11 cellular contexts compared by ENCODE assay signal in the genomic region with DNA sequence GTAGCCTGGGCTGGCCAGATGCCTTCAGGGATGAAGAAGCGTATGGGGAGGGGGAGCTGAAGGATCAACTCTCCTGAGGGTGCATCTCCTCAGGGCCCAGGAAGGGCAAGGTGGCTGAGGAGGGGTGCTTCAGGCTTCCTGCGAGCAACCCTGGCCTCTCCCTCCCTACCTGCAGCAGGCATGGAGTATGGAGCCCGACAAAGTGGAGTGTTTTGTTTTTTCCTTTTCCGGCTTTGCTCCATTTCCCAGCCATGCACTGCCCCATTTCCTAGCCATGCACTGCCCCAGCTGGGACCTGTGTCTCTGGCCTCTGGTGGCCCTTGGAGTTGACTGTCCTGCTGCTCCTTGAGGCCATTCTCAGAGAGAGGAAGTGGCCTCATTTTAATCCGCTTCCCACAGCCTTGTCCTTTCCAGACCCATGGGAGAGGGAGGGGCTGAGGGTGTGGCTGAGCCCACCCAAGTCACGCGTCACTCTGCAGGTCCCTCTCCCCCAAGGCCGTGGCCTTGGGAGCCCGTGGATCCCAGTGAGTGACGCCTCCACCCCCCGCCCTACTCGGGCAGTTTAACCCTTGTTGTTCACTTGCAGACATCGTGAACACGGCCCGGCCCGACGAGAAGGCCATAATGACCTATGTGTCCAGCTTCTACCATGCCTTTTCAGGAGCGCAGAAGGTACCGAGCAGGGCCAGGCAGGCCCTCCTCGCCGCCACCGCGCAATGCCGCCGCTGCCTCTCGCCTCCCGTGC. TPM values are rescaled to one million over a fixed set of nuclear protein-coding genes. Genes with fewer than 3 reads are reported as not detected.
DNase-seq lines count a peak whose midpoint lies in the region; TF ChIP-seq lines count a peak whose summit lies in the region.
"Had no signal": no experiment of that assay in that cellular context is flagged by ENCODE, and none has a peak within 500 bp of the region (broad histone marks: within the 10 kb centered on the region; RNA-seq: fewer than 3 reads in every experiment).

No MANE protein-coding gene starts in this region.

- in situ Hi-C loops in transverse colon (cut with MboI; ENCODE audit: low pct_ligation_motif_present in 1 of 4, low pct_unique_long_range_greater_than_20kb in 1 of 4, low sequenced_read_pairs in 3 of 4), result no loop called here

- no peak overlapping the region for H3K14ac ChIP-seq in neuronal stem cell (ENCODE audit: low read length)

- H2AFZ ChIP-seq in neuronal stem cell (ENCODE audit: low read length), result no peak overlapping the region

- peaks cover 99% of the 10 kb centered on the region for H3K36me3 ChIP-seq in WERI-Rb-1
- H3K36me3 ChIP-seq in neuronal stem cell (replicated peaks in 1 of 2; ENCODE audit: control insufficient read depth in 2 of 2, insufficient read depth in 2 of 2, low read length in 2 of 2), result peaks cover 90 to 100% of the 10 kb centered on the region in 2 donors
- peaks cover 0 to 54% (median 22%) of the 10 kb centered on the region in 4 donors for H3K36me3 ChIP-seq in transverse colon

- H3K23ac ChIP-seq in neuronal stem cell (ENCODE audit: low read depth, low read length, poor library complexity), result peak overlapping the region; percentile 57

- no peak overlapping the region for H3K4me2 ChIP-seq in neuronal stem cell (ENCODE audit: insufficient read depth, low read length, poor library complexity, severe bottlenecking)

- no CpG with 5 or more reads among the region's 27 CpGs for WGBS in neuronal stem cell (ENCODE audit: extremely low coverage in 2 of 2, insufficient read length in 2 of 2, insufficient replicate concordance in 1 of 2), 2 donors
- WGBS in transverse colon (ENCODE audit: low coverage in 1 of 2), 2 donors, result 81 to 93% methylated on average over 3 to 27 of the region's 27 CpGs

- no peak for TF ChIP-seq EP300 in transverse colon (IDR thresholded peaks at IDR 0.05; ENCODE audit: low read depth)

- peak overlapping the region; percentile 30 for H3K9ac ChIP-seq in neuronal stem cell (ENCODE audit: low read depth, low read length, poor library complexity)

- H2AK5ac ChIP-seq in neuronal stem cell (ENCODE audit: low read depth, low read length), result no peak overlapping the region

- H2BK12ac ChIP-seq in neuronal stem cell (ENCODE audit: low read length), result no peak overlapping the region

- H3K4ac ChIP-seq in neuronal stem cell (ENCODE audit: low read length), result no peak overlapping the region

- H3K18ac ChIP-seq in neuronal stem cell (ENCODE audit: low read length), result no peak overlapping the region

- intact Hi-C loops in dorsolateral prefrontal cortex (cut with DNase I), result loop anchor here in 1 of 2 donors (5.0 kb wide), 1 partner anchor 53 kb away; no protein-coding TSS in a partner anchor
- intact Hi-C loops in transverse colon (cut with DNase I; ENCODE audit: low total_unique reads), result loop anchor here (10.0 kb wide), 1 partner anchor 65 kb away; the partner anchor contains the start of gene ACTN4

- no peak overlapping the region for H4K8ac ChIP-seq in neuronal stem cell (ENCODE audit: low read depth, low read length)

- H2BK120ac ChIP-seq in neuronal stem cell (ENCODE audit: low read depth, low read length), result peak overlapping the region; percentile 47

- no peak overlapping the region for H2BK5ac ChIP-seq in neuronal stem cell (ENCODE audit: low read length)

- H3K79me1 ChIP-seq in neuronal stem cell (ENCODE audit: low read depth, low read length), result peaks cover 20% of the 10 kb centered on the region

- no peak for TF ChIP-seq POLR2A in transverse colon (IDR thresholded peaks at IDR 0.05)

- H3K4me3 ChIP-seq in WERI-Rb-1 (ENCODE audit: low read depth, low read length) (no peak overlapping the region), dorsolateral prefrontal cortex (peak overlapping the region in 1 of 59 donors; percentile 3), neuronal stem cell (ENCODE audit: low read length in 2 of 2) (no peak overlapping the region), transverse colon (no peak overlapping the region)
- H3K4me3 ChIP-seq: SJCRH30 had no signal

- H3K9me3 ChIP-seq in WERI-Rb-1 (ENCODE audit: severe bottlenecking), result no peaks in the 10 kb centered on the region
- H3K9me3 ChIP-seq in neuronal stem cell (replicated peaks in 1 of 2; ENCODE audit: control insufficient read depth in 2 of 2, insufficient read depth in 1 of 2, low read depth in 1 of 2, low read length in 2 of 2), result no peaks in the 10 kb centered on the region
- H3K9me3 ChIP-seq in transverse colon, result no peaks in the 10 kb centered on the region
- H3K9me3 ChIP-seq: SJCRH30 had no signal

- TF ChIP-seq CTCF in WERI-Rb-1 (IDR thresholded peaks at IDR 0.05; ENCODE audit: low read depth, low read length) (no peak), dorsolateral prefrontal cortex (IDR thresholded peaks at IDR 0.05 in 54 of 56, conservative IDR thresholded peaks at IDR 0.05 in 2 of 56; ENCODE audit: low read depth in 1 of 56, partially characterized antibody in 56 of 56) (no peak), transverse colon (IDR thresholded peaks at IDR 0.05) (no peak)

- H3K27ac ChIP-seq in WERI-Rb-1 (peak overlapping the region; percentile 39), dorsolateral prefrontal cortex (peak overlapping the region; percentile 58 to 99 (median 90)), neuronal stem cell (replicated peaks; ENCODE audit: low read length) (no peak overlapping the region), transverse colon (peak overlapping the region; percentile 43 to 82 (median 78))
- H3K27ac ChIP-seq: SJCRH30 had no signal

- no peak overlapping the region for H2BK15ac ChIP-seq in neuronal stem cell (ENCODE audit: low read length)

- no peaks in the 10 kb centered on the region for H3K4me1 ChIP-seq in neuronal stem cell (ENCODE audit: control insufficient read depth in 2 of 2, insufficient read depth in 1 of 2, low read depth in 1 of 2, low read length in 2 of 2)
- peaks cover 13 to 32% (median 20%) of the 10 kb centered on the region in 4 donors for H3K4me1 ChIP-seq in transverse colon

- H4K91ac ChIP-seq in neuronal stem cell (ENCODE audit: low read depth, low read length, poor library complexity), result no peak overlapping the region

- H3K27me3 ChIP-seq in WERI-Rb-1 (ENCODE audit: insufficient read depth, low read depth, severe bottlenecking) (no peaks in the 10 kb centered on the region), dorsolateral prefrontal cortex (no peaks in the 10 kb centered on the region), neuronal stem cell (ENCODE audit: control insufficient read depth in 3 of 3, insufficient read depth in 3 of 3, low read depth in 1 of 3, low read length in 3 of 3) (no peaks in the 10 kb centered on the region), transverse colon (no peaks in the 10 kb centered on the region)
- H3K27me3 ChIP-seq: SJCRH30 had no signal

- DNase-seq in WERI-Rb-1 (peak; percentile 47), dorsolateral prefrontal cortex (no peak), neuronal stem cell (ENCODE audit: low spot score) (no peak), transverse colon (no peak), NCI-H1694 (lab: John Stamatoyannopoulos, UW) (no peak), HUDEP-2 (lab: John Stamatoyannopoulos, UW; ENCODE audit: unreplicated experiment in 76 of 76) (no peak), NK-92 (lab: John Stamatoyannopoulos, UW; ENCODE audit: unreplicated experiment) (no peak)
- DNase-seq: mesendoderm, NCI-H1694 treated with DMSO at 0.1 percent for 48 hours, NCI-H82, SJCRH30 had no signal

RNA-seq across cellular contexts. Expression of gene CAPN12, which starts 34.4 kb away (rescaled TPM):
- total RNA-seq in dorsolateral prefrontal cortex, result 1 to 10 TPM in 55 of 120 experiments, under 1 TPM in 32, not detected in 33; 0.19 to 3.0 (median 1.2) TPM
- polyA plus RNA-seq in neuronal stem cell (2013, experiment 1 of 2), result 5.6 TPM
- 5.2 TPM for polyA plus RNA-seq in neuronal stem cell (2013, experiment 2 of 2)
- total RNA-seq in transverse colon, result 10 to 100 TPM in 2 of 4 donors, 1 to 10 TPM in 1, not detected in 1; 2.6 to 44.8 (median 14.4) TPM
- total RNA-seq: SJCRH30 had no signal
